26 cellular contexts compared by ENCODE assay signal in genomic region chr6:150183966-150184365, GRCh38. TPM values are rescaled to one million over a fixed set of nuclear protein-coding genes. Genes with fewer than 3 reads are reported as not detected.
"Had no signal": no experiment of that assay in that cellular context is flagged by ENCODE, and none has a peak within 500 bp of the region (broad histone marks: within the 10 kb centered on the region; RNA-seq: fewer than 3 reads in every experiment).

No MANE protein-coding gene starts in this region.

- H3K36me3 ChIP-seq: brain microvascular endothelial cell, cardiac muscle cell had no signal

- H3K27me3 ChIP-seq: brain microvascular endothelial cell, cardiac muscle cell had no signal

- H3K4me3 ChIP-seq: cardiac muscle cell had no signal

- DNase-seq: activated CD4-positive, alpha-beta memory T cell treated with anti-CD3 and anti-CD28 coated beads for 36 hours; activated CD4-positive, alpha-beta T cell treated with anti-CD3 and anti-CD28 coated beads, Interleukin-2, amount 10 ng/mL, durations not matched to agents 7 days and 5 days; activated CD4-positive, CD25-positive, alpha-beta regulatory T cell; activated CD8-positive, alpha-beta memory T cell treated with anti-CD3 and anti-CD28 coated beads, Interleukin-2, amount 50 U/mL, for 4 hours; activated gamma-delta T cell treated with Interleukin-2 at 50 U/mL for 16 hours; activated naive CD4-positive, alpha-beta T cell treated with anti-CD3 and anti-CD28 coated beads, Interleukin-2, amount 10 ng/mL, durations not matched to agents 7 days and 5 days; activated naive CD8-positive, alpha-beta T cell treated with anti-CD3 and anti-CD28 coated beads for 36 hours; activated T-cell treated with anti-CD3 and anti-CD28 coated beads, Interleukin-2, amount 50 U/mL, for 72 hours; brain microvascular endothelial cell; NCI-H1092; NCI-H1417; NCI-H2029; NCI-H2107; NCI-H2171 treated with DMSO at 0.1 percent for 48 hours; NCI-H226; NCI-H510A; NCI-H526 treated with DMSO at 0.1 percent for 48 hours; NCI-H82; NK-92 treated with Interleukin-12 subunit alpha and Interleukin-12 subunit beta, amount 100 ng/mL, for 24 hours; PC-3; SIG-M5; T-helper 17 cell; T-helper 9 cell had no signal

- H3K36me3 Mint-ChIP-seq: activated CD4-positive, alpha-beta memory T cell treated with anti-CD3 and anti-CD28 coated beads for 36 hours; activated naive CD4-positive, alpha-beta T cell treated with anti-CD3 and anti-CD28 coated beads, Interleukin-2, amount 10 ng/mL, durations not matched to agents 7 days and 5 days; activated naive CD8-positive, alpha-beta T cell treated with anti-CD3 and anti-CD28 coated beads for 36 hours had no signal

- H3K4me1 Mint-ChIP-seq: activated CD4-positive, alpha-beta T cell treated with anti-CD3 and anti-CD28 coated beads, Interleukin-2, amount 10 ng/mL, durations not matched to agents 7 days and 5 days; activated naive CD4-positive, alpha-beta T cell treated with anti-CD3 and anti-CD28 coated beads, Interleukin-2, amount 10 ng/mL, durations not matched to agents 7 days and 5 days had no signal

- H3K27ac Mint-ChIP-seq: activated CD4-positive, alpha-beta memory T cell treated with anti-CD3 and anti-CD28 coated beads for 36 hours; activated CD4-positive, alpha-beta T cell treated with anti-CD3 and anti-CD28 coated beads, Interleukin-2, amount 10 ng/mL, durations not matched to agents 7 days and 5 days; activated naive CD4-positive, alpha-beta T cell treated with anti-CD3 and anti-CD28 coated beads, Interleukin-2, amount 10 ng/mL, durations not matched to agents 7 days and 5 days; activated naive CD8-positive, alpha-beta T cell treated with anti-CD3 and anti-CD28 coated beads for 36 hours; activated T-cell treated with anti-CD3 and anti-CD28 coated beads, Interleukin-2, amount 50 U/mL, for 72 hours; activated T-helper 2 cell treated with anti-CD3 and anti-CD28 coated beads, Interferon-gamma antibody, Interleukin-2, Interleukin-4, amounts not matched to agents 10 μg/mL and 5 μg/mL and 100 μg/mL, durations not matched to agents 14 hours and 24 hours and 36 hours; T-helper 17 cell had no signal

- H3K4me3 Mint-ChIP-seq: activated CD4-positive, alpha-beta memory T cell treated with anti-CD3 and anti-CD28 coated beads for 36 hours; activated CD4-positive, alpha-beta T cell treated with anti-CD3 and anti-CD28 coated beads, Interleukin-2, amount 10 ng/mL, durations not matched to agents 7 days and 5 days; activated naive CD4-positive, alpha-beta T cell treated with anti-CD3 and anti-CD28 coated beads, Interleukin-2, amount 10 ng/mL, durations not matched to agents 7 days and 5 days; activated naive CD8-positive, alpha-beta T cell treated with anti-CD3 and anti-CD28 coated beads for 36 hours; activated T-cell treated with anti-CD3 and anti-CD28 coated beads, Interleukin-2, amount 50 U/mL, for 72 hours; T-helper 17 cell had no signal

- ATAC-seq: activated T-cell treated with anti-CD3 and anti-CD28 coated beads, Interleukin-2, amount 50 U/mL, for 72 hours; PC-3; T-helper 17 cell had no signal

- H3K9me3 Mint-ChIP-seq: activated CD4-positive, alpha-beta memory T cell treated with anti-CD3 and anti-CD28 coated beads for 36 hours; activated CD4-positive, alpha-beta T cell treated with anti-CD3 and anti-CD28 coated beads, Interleukin-2, amount 10 ng/mL, durations not matched to agents 7 days and 5 days; activated naive CD4-positive, alpha-beta T cell treated with anti-CD3 and anti-CD28 coated beads, Interleukin-2, amount 10 ng/mL, durations not matched to agents 7 days and 5 days; activated naive CD8-positive, alpha-beta T cell treated with anti-CD3 and anti-CD28 coated beads for 36 hours; activated T-helper 2 cell treated with anti-CD3 and anti-CD28 coated beads, Interferon-gamma antibody, Interleukin-2, Interleukin-4, amounts not matched to agents 10 μg/mL and 5 μg/mL and 100 μg/mL, durations not matched to agents 14 hours and 24 hours and 36 hours had no signal

- H3K27ac ChIP-seq: brain microvascular endothelial cell, cardiac muscle cell had no signal

RNA-seq across cellular contexts. Expression of gene PPP1R14C, which starts 41.1 kb away (rescaled TPM):
- total RNA-seq: activated CD4-positive, alpha-beta T cell treated with anti-CD3 and anti-CD28 coated beads, Interleukin-2, amount 10 ng/mL, durations not matched to agents 7 days and 5 days; LHCN-M2; T-helper 17 cell had no signal
